30 cellular contexts compared by ENCODE assay signal in genomic region chr1:233316473-233316872, GRCh38.
"Had no signal": no experiment of that assay in that cellular context is flagged by ENCODE, and none has a peak within 500 bp of the region (broad histone marks: within the 10 kb centered on the region; RNA-seq: fewer than 3 reads in every experiment).

No MANE protein-coding gene starts in this region.

- H3K27ac ChIP-seq: ascending aorta, brain microvascular endothelial cell, breast epithelium, VCaP had no signal

- H3K9me3 ChIP-seq: ascending aorta, breast epithelium had no signal

- H3K4me1 ChIP-seq: ascending aorta, breast epithelium had no signal

- FAIRE-seq: colon had no signal

- ATAC-seq: activated CD8-positive, alpha-beta T cell treated with anti-CD3 and anti-CD28 coated beads for 36 hours; activated naive CD8-positive, alpha-beta T cell treated with anti-CD3 and anti-CD28 coated beads, Interleukin-2, amount 50 U/mL, for 24 hours; activated T-cell treated with anti-CD3 and anti-CD28 coated beads, Interleukin-2, amount 50 U/mL, for 4 hours; activated T-cell treated with anti-CD3 and anti-CD28 coated beads, Interleukin-2, amount 50 U/mL, for 72 hours; activated T-helper 17 cell treated with anti-CD3 and anti-CD28 coated beads, Interleukin-2, amount 50 U/mL, for 72 hours had no signal

- H3K36me3 ChIP-seq: ascending aorta, brain microvascular endothelial cell, breast epithelium had no signal

- H3K4me3 ChIP-seq: ascending aorta, breast epithelium had no signal

- H3K27me3 ChIP-seq: ascending aorta, breast epithelium had no signal

- DNase-seq: activated B cell treated with CpG ODN at 0.5 μM for 24 hours; activated CD4-positive, alpha-beta memory T cell treated with anti-CD3 and anti-CD28 coated beads for 36 hours; activated CD4-positive, alpha-beta T cell treated with anti-CD3 and anti-CD28 coated beads for 4 hours; activated CD4-positive, alpha-beta T cell treated with anti-CD3 and anti-CD28 coated beads, Interleukin-2, amount 10 ng/mL, durations not matched to agents 24 days and 14 days; activated CD4-positive, alpha-beta T cell treated with anti-CD3 and anti-CD28 coated beads, Interleukin-2, amount 50 U/mL, for 1 hour; activated CD4-positive, alpha-beta T cell treated with anti-CD3 and anti-CD28 coated beads, Interleukin-2, amount 50 U/mL, for 4 hours; activated CD4-positive, CD25-positive, alpha-beta regulatory T cell treated with anti-CD3 and anti-CD28 coated beads, Interleukin-2, amount 50 U/mL, for 72 hours; activated CD8-positive, alpha-beta memory T cell treated with anti-CD3 and anti-CD28 coated beads, Interleukin-2, amount 50 U/mL, for 4 hours; activated CD8-positive, alpha-beta T cell treated with anti-CD3 and anti-CD28 coated beads for 36 hours; activated effector memory CD4-positive, alpha-beta T cell treated with anti-CD3 and anti-CD28 coated beads, Interleukin-2, amount 50 U/mL, for 16 hours; activated gamma-delta T cell treated with Interleukin-2 at 50 U/mL for 16 hours; activated naive CD4-positive, alpha-beta T cell treated with anti-CD3 and anti-CD28 coated beads, Interleukin-2, amount 10 ng/mL, durations not matched to agents 7 days and 5 days; activated naive CD4-positive, alpha-beta T cell treated with Interleukin-2 at 50 U/mL for 16 hours; activated naive CD8-positive, alpha-beta T cell treated with anti-CD3 and anti-CD28 coated beads, Interleukin-2, amount 10 ng/mL, durations not matched to agents 7 days and 5 days; activated naive CD8-positive, alpha-beta T cell treated with anti-CD3 and anti-CD28 coated beads, Interleukin-2, amount 50 U/mL, for 24 hours; activated T-cell treated with anti-CD3 and anti-CD28 coated beads for 4 hours; activated T-cell treated with anti-CD3 and anti-CD28 coated beads, Interleukin-2, amount 50 U/mL, for 1 hour; activated T-cell treated with anti-CD3 and anti-CD28 coated beads, Interleukin-2, amount 50 U/mL, for 4 hours; activated T-cell treated with anti-CD3 and anti-CD28 coated beads, Interleukin-2, amount 50 U/mL, for 72 hours; amygdala; anterior cingulate cortex; brain microvascular endothelial cell; central memory CD4-positive, alpha-beta T cell; T-helper 2 cell; T-helper 9 cell had no signal
